22 cellular contexts compared by ENCODE assay signal in genomic region chr3:138497851-138498250, GRCh38.
"Had no signal": no experiment of that assay in that cellular context is flagged by ENCODE, and none has a peak within 500 bp of the region (broad histone marks: within the 10 kb centered on the region; RNA-seq: fewer than 3 reads in every experiment).

No MANE protein-coding gene starts in this region.

- H3K27me3 ChIP-seq: SJCRH30 had no signal

- H3K27ac ChIP-seq: KMS-11, SJCRH30, SK-N-MC had no signal

- H3K4me2 ChIP-seq: KMS-11 had no signal

- ATAC-seq: activated CD8-positive, alpha-beta T cell treated with anti-CD3 and anti-CD28 coated beads for 36 hours; Panc1 had no signal

- DNase-seq: activated CD4-positive, alpha-beta T cell treated with anti-CD3 and anti-CD28 coated beads, Interleukin-2, amount 10 ng/mL, durations not matched to agents 24 days and 14 days; activated CD4-positive, alpha-beta T cell treated with anti-CD3 and anti-CD28 coated beads, Interleukin-2, amount 50 U/mL, for 4 hours; activated CD8-positive, alpha-beta T cell treated with anti-CD3 and anti-CD28 coated beads for 36 hours; activated gamma-delta T cell; activated naive CD4-positive, alpha-beta T cell treated with Interleukin-2 at 50 U/mL for 16 hours; activated naive CD8-positive, alpha-beta T cell treated with anti-CD3 and anti-CD28 coated beads, Interleukin-2, amount 10 ng/mL, durations not matched to agents 7 days and 5 days; activated T-cell treated with anti-CD3 and anti-CD28 coated beads, Interleukin-2, amount 50 U/mL, for 24 hours; caudate nucleus; cerebellar nuclear complex; MM.1S; NCI-H1092; NCI-H1436 treated with DMSO at 0.1 percent for 48 hours; NCI-H1694 treated with DMSO at 0.1 percent for 48 hours; NCI-H2029; NCI-H345; NCI-H524 treated with DMSO at 0.1 percent for 48 hours; SHP77; SJCRH30; T1000 had no signal

- H3K4me1 ChIP-seq: SJCRH30 had no signal

- H3K4me3 ChIP-seq: SJCRH30, SK-N-MC had no signal

- H3K9me3 ChIP-seq: SJCRH30 had no signal

- H3K9ac ChIP-seq: KMS-11 had no signal
